10 cellular contexts compared by ENCODE assay signal in genomic region chr1:162690672-162691434, GRCh38. TPM values are rescaled to one million over a fixed set of nuclear protein-coding genes. Genes with fewer than 3 reads are reported as not detected.
DNase-seq lines count a peak whose midpoint lies in the region; ATAC-seq, FAIRE-seq and TF ChIP-seq lines count a peak whose summit lies in the region.
"Had no signal": no experiment of that assay in that cellular context is flagged by ENCODE, and none has a peak within 500 bp of the region (broad histone marks: within the 10 kb centered on the region; RNA-seq: fewer than 3 reads in every experiment).

No MANE protein-coding gene starts in this region.

- FAIRE-seq in kidney (lab: Jason Lieb, UNC), result no peak
- FAIRE-seq: pancreas had no signal

- TF ChIP-seq POLR2A in uterus (IDR thresholded peaks at IDR 0.05), result no peak

- TF ChIP-seq CTCF in brain microvascular endothelial cell (IDR thresholded peaks at IDR 0.05; ENCODE audit: low read depth, low read length, missing control alignments) (no peak), kidney (IDR thresholded peaks at IDR 0.05; ENCODE audit: borderline replicate concordance, extremely low read depth, insufficient read depth) (no peak), uterus (IDR thresholded peaks at IDR 0.05) (no peak)

- in situ Hi-C loops in brain microvascular endothelial cell (cut with HindIII; ENCODE audit: low pct_ligation_motif_present, low sequenced_read_pairs), result no loop called here

- peaks cover 9% of the 10 kb centered on the region in 2 donors for H3K4me1 ChIP-seq in kidney (ENCODE audit: control insufficient read depth in 1 of 2, insufficient read depth in 1 of 2, low read depth in 1 of 2, low read length in 2 of 2)
- peaks cover 10 to 18% of the 10 kb centered on the region in 2 donors for H3K4me1 ChIP-seq in uterus

- no peak overlapping the region for H3K4me3 Mint-ChIP-seq in naive thymus-derived CD8-positive, alpha-beta T cell

- H3K4me1 Mint-ChIP-seq in naive thymus-derived CD8-positive, alpha-beta T cell, result no peaks in the 10 kb centered on the region

- POLR2A ChIA-PET in naive thymus-derived CD8-positive, alpha-beta T cell (lab: Charles Lee), result no interaction called here

- no peak overlapping the region for H3K9ac ChIP-seq in kidney (ENCODE audit: low read length in 2 of 2)

- H3K27me3 Mint-ChIP-seq in naive thymus-derived CD8-positive, alpha-beta T cell, result peaks cover 5 to 12% (median 9%) of the 10 kb centered on the region in 5 donors

- H3K4me3 ChIP-seq in brain microvascular endothelial cell (ENCODE audit: low read depth, low read length) (no peak overlapping the region), kidney (ENCODE audit: low read length in 2 of 2) (no peak overlapping the region), uterus (no peak overlapping the region)
- H3K4me3 ChIP-seq: pancreas had no signal

- H3K36me3 Mint-ChIP-seq in activated naive CD4-positive, alpha-beta T cell treated with anti-CD3 and anti-CD28 coated beads, Interleukin-2, amount 50 U/mL, for 72 hours, result no peaks in the 10 kb centered on the region
- H3K36me3 Mint-ChIP-seq in naive thymus-derived CD8-positive, alpha-beta T cell, result peaks cover 0 to 5% (median 0%) of the 10 kb centered on the region in 3 donors

- intact Hi-C loops in kidney (cut with DNase I) (no loop called here), uterus (cut with DNase I; ENCODE audit: low total_unique reads) (no loop called here)

- DNase-seq in activated naive CD4-positive, alpha-beta T cell treated with anti-CD3 and anti-CD28 coated beads, Interleukin-2, amount 50 U/mL, for 72 hours (ENCODE audit: low spot score in 2 of 2), result peak in 1 of 2 donors; percentile 4
- DNase-seq in activated naive CD4-positive, alpha-beta T cell treated with Interleukin-2 at 50 U/mL for 16 hours, result no peak
- DNase-seq in brain microvascular endothelial cell, result peak; percentile 73
- DNase-seq in kidney, result peak; percentile 79
- peak; percentile 64 to 77 for DNase-seq in uterus
- no peak for DNase-seq in NCI-H2029 (lab: John Stamatoyannopoulos, UW)
- DNase-seq in naive thymus-derived CD8-positive, alpha-beta T cell, result no peak
- DNase-seq: pancreas had no signal

- H3K27ac ChIP-seq in brain microvascular endothelial cell (peak overlapping the region; percentile 40), kidney (ENCODE audit: low read depth in 2 of 2, low read length in 2 of 2) (peak overlapping the region in 1 of 2 donors; percentile 20), uterus (peak overlapping the region; percentile 75 to 84)
- H3K27ac ChIP-seq: HL-60, pancreas had no signal

- H3K27ac Mint-ChIP-seq in activated naive CD4-positive, alpha-beta T cell treated with anti-CD3 and anti-CD28 coated beads, Interleukin-2, amount 50 U/mL, for 72 hours, result no peak overlapping the region
- H3K27ac Mint-ChIP-seq in naive thymus-derived CD8-positive, alpha-beta T cell, result no peak overlapping the region

- no peaks in the 10 kb centered on the region for H3K9me3 Mint-ChIP-seq in activated naive CD4-positive, alpha-beta T cell treated with anti-CD3 and anti-CD28 coated beads, Interleukin-2, amount 50 U/mL, for 72 hours
- H3K9me3 Mint-ChIP-seq in naive thymus-derived CD8-positive, alpha-beta T cell, result no peaks in the 10 kb centered on the region

- H3K36me3 ChIP-seq in brain microvascular endothelial cell (replicated peaks) (no peaks in the 10 kb centered on the region), kidney (ENCODE audit: control insufficient read depth in 1 of 2, insufficient read depth in 2 of 2, low read length in 2 of 2) (no peaks in the 10 kb centered on the region), uterus (no peaks in the 10 kb centered on the region)
- H3K36me3 ChIP-seq: pancreas had no signal

- ATAC-seq in activated naive CD4-positive, alpha-beta T cell treated with anti-CD3 and anti-CD28 coated beads, Interleukin-2, amount 50 U/mL, for 72 hours, result peak; percentile 39 to 65
- ATAC-seq in HG03521 (IDR thresholded peaks at IDR 0.05; ENCODE audit: unreplicated experiment), result no peak
- ATAC-seq in naive thymus-derived CD8-positive, alpha-beta T cell, result no peak

- H3K9me3 ChIP-seq in kidney (ENCODE audit: control insufficient read depth in 1 of 2, low read length in 2 of 2) (no peaks in the 10 kb centered on the region), uterus (no peaks in the 10 kb centered on the region)
- H3K9me3 ChIP-seq: pancreas had no signal

- H3K27me3 ChIP-seq in brain microvascular endothelial cell (replicated peaks) (no peaks in the 10 kb centered on the region), uterus (no peaks in the 10 kb centered on the region)
- H3K27me3 ChIP-seq: pancreas had no signal

RNA-seq across cellular contexts. Expression of gene DDR2, which starts 58.6 kb away (rescaled TPM):
- total RNA-seq in activated naive CD4-positive, alpha-beta T cell treated with anti-CD3 and anti-CD28 coated beads, Interleukin-2, amount 50 U/mL, for 72 hours, result under 1 TPM; 0.31 to 0.71 TPM
- 19.8 TPM for total RNA-seq in kidney
- polyA plus RNA-seq in kidney (ENCODE audit: insufficient read depth, low read depth, low replicate concordance), result 3.9 TPM
- 100 to 1,000 TPM in 1 of 4 donors, 10 to 100 TPM in 3; 40.0 to 134 (median 74.7) TPM for total RNA-seq in uterus
- under 1 TPM; 0.16 to 0.21 TPM for total RNA-seq in naive thymus-derived CD8-positive, alpha-beta T cell
- polyA plus RNA-seq in naive thymus-derived CD8-positive, alpha-beta T cell, result under 1 TPM in 1 of 3 donors, not detected in 2; 0.33 TPM

Comparison
In these comparisons a context has a peak if more than half of its experiments do, and no peak if none do; other contexts are left out.
1. ATAC-seq: peak in activated naive CD4-positive, alpha-beta T cell treated with anti-CD3 and anti-CD28 coated beads, Interleukin-2, amount 50 U/mL, for 72 hours (2 of 2); none in HG03521 (single experiment) and naive thymus-derived CD8-positive, alpha-beta T cell (0 of 2).
2. DNase-seq: peak in brain microvascular endothelial cell (single experiment), kidney (single experiment) and uterus (2 of 2); none in activated naive CD4-positive, alpha-beta T cell treated with Interleukin-2 at 50 U/mL for 16 hours (single experiment), NCI-H2029 (single experiment) and naive thymus-derived CD8-positive, alpha-beta T cell (0 of 10).
3. RNA of gene DDR2, which starts 58.6 kb away (total RNA-seq): 40.0 to 134 TPM in uterus and 19.8 TPM in kidney (single experiment); 0.31 to 0.71 TPM in activated naive CD4-positive, alpha-beta T cell treated with anti-CD3 and anti-CD28 coated beads, Interleukin-2, amount 50 U/mL, for 72 hours and 0.16 to 0.21 TPM in naive thymus-derived CD8-positive, alpha-beta T cell; every median in the first group is over 10 times any median in the second.